ENCODE assay signal across 14 cellular contexts in genomic region chr1:145706282-145706681, GRCh38. TPM values are rescaled to one million over a fixed set of nuclear protein-coding genes. Genes with fewer than 3 reads are reported as not detected.
A peak's percentile ranks its signal among the peaks of the same experiment; 100 is the strongest.
DNase-seq lines count a peak whose midpoint lies in the region; ATAC-seq, FAIRE-seq and TF ChIP-seq lines count a peak whose summit lies in the region.
"Had no signal": no experiment of that assay in that cellular context is flagged by ENCODE, and none has a peak within 500 bp of the region (broad histone marks: within the 10 kb centered on the region; RNA-seq: fewer than 3 reads in every experiment).

No MANE protein-coding gene starts in this region.

- H3K9me3 Mint-ChIP-seq in activated CD8-positive, alpha-beta T cell treated with anti-CD3 and anti-CD28 coated beads for 36 hours = no peaks in the 10 kb centered on the region

- no peak for ATAC-seq in activated CD8-positive, alpha-beta T cell treated with anti-CD3 and anti-CD28 coated beads for 36 hours

- H3K4me2 ChIP-seq in keratinocyte (ENCODE audit: control insufficient read depth, extremely low read depth, insufficient read depth, low read depth, low read length) = peak overlapping the region; percentile 57

- intact Hi-C loops in activated CD8-positive, alpha-beta T cell treated with anti-CD3 and anti-CD28 coated beads for 36 hours (cut with micrococcal nuclease) = no loop called here

- H3K9ac ChIP-seq in keratinocyte (ENCODE audit: control insufficient read depth, extremely low read depth, insufficient read depth, low read length) = peak overlapping the region; percentile 43

- peak overlapping the region; percentile 62 for H3K27ac ChIP-seq in keratinocyte (ENCODE audit: control insufficient read depth, insufficient read depth, low read length)
- H3K27ac ChIP-seq: SJCRH30, thoracic aorta had no signal

- POLR2A ChIA-PET in activated CD8-positive, alpha-beta T cell treated with anti-CD3 and anti-CD28 coated beads for 36 hours (lab: Charles Lee) = no interaction called here

- no peaks in the 10 kb centered on the region for H3K9me3 ChIP-seq in keratinocyte (ENCODE audit: control insufficient read depth, low read depth, low read length)
- H3K9me3 ChIP-seq: SJCRH30, thoracic aorta had no signal

- no peaks in the 10 kb centered on the region for H3K27me3 Mint-ChIP-seq in activated CD8-positive, alpha-beta T cell treated with anti-CD3 and anti-CD28 coated beads for 36 hours

- H3K79me2 ChIP-seq in keratinocyte (ENCODE audit: control insufficient read depth, insufficient read depth, low read length) = no peaks in the 10 kb centered on the region

- H4K20me1 ChIP-seq in keratinocyte (ENCODE audit: control insufficient read depth, extremely low read depth, insufficient read depth, low read length) = no peaks in the 10 kb centered on the region

- peaks cover 20% of the 10 kb centered on the region for H3K4me1 ChIP-seq in keratinocyte (ENCODE audit: control insufficient read depth, extremely low read depth, insufficient read depth, low read length)

- H3K36me3 Mint-ChIP-seq in activated CD8-positive, alpha-beta T cell treated with anti-CD3 and anti-CD28 coated beads for 36 hours (ENCODE audit: low read depth) = no peaks in the 10 kb centered on the region

- no peaks in the 10 kb centered on the region for H3K36me3 ChIP-seq in keratinocyte (ENCODE audit: control insufficient read depth in 2 of 2, extremely low read depth in 1 of 2, insufficient read depth in 2 of 2, low read length in 2 of 2)
- H3K36me3 ChIP-seq: SJCRH30, thoracic aorta had no signal

- in situ Hi-C loops in ACHN (cut with HindIII; ENCODE audit: low pct_ligation_motif_present, low pct_unique_long_range_greater_than_20kb, low sequenced_read_pairs) = no loop called here

- peak; percentile 33 for DNase-seq in ACHN
- peak; percentile 83 for DNase-seq in HS-5 (ENCODE audit: low read depth)
- DNase-seq in astrocyte of the hippocampus (ENCODE audit: low read depth, low spot score) = peak; percentile 32
- peak; percentile 98 for DNase-seq in keratinocyte (ENCODE audit: low read depth, low spot score)
- no peak for DNase-seq in C1 segment of cervical spinal cord (lab: John Stamatoyannopoulos, UW)
- no peak for DNase-seq in D721Med (ENCODE audit: insufficient read length, low spot score)
- no peak for DNase-seq in activated CD8-positive, alpha-beta T cell treated with anti-CD3 and anti-CD28 coated beads for 36 hours
- DNase-seq in anterior cingulate cortex (lab: John Stamatoyannopoulos, UW) = no peak
- DNase-seq: activated CD8-positive, alpha-beta memory T cell treated with anti-CD3 and anti-CD28 coated beads for 24 hours; activated naive CD4-positive, alpha-beta T cell treated with Interleukin-2 at 50 U/mL for 16 hours; NCI-H1694 treated with DMSO at 0.1 percent for 48 hours; SJCRH30 had no signal

- FAIRE-seq in keratinocyte (lab: Jason Lieb, UNC) (peak; percentile 75), D721Med (lab: Jason Lieb, UNC) (no peak)
- FAIRE-seq: K562 had no signal

- H3K9me1 ChIP-seq in keratinocyte (ENCODE audit: control insufficient read depth, extremely low read depth, insufficient read depth, low read length) = no peaks in the 10 kb centered on the region

- H3K4me3 Mint-ChIP-seq in activated CD8-positive, alpha-beta T cell treated with anti-CD3 and anti-CD28 coated beads for 36 hours = no peak overlapping the region

- no peak overlapping the region for H2AFZ ChIP-seq in keratinocyte (ENCODE audit: control insufficient read depth, low read length)

- no peak overlapping the region for H3K4me3 ChIP-seq in keratinocyte (ENCODE audit: control insufficient read depth in 2 of 3, extremely low read depth in 1 of 3, insufficient read depth in 2 of 3, low read depth in 1 of 3, low read length in 3 of 3)
- H3K4me3 ChIP-seq: K562, SJCRH30, thoracic aorta had no signal

- no peak for TF ChIP-seq CTCF in keratinocyte (optimal IDR thresholded peaks at IDR 0.05 in 1 of 3, IDR thresholded peaks at IDR 0.05 in 1 of 3, conservative IDR thresholded peaks at IDR 0.05 in 1 of 3; ENCODE audit: extremely low read depth in 1 of 3, insufficient read depth in 2 of 3, low read length in 3 of 3)
- TF ChIP-seq CTCF in D721Med (IDR thresholded peaks at IDR 0.05; ENCODE audit: insufficient read depth, missing control alignments) = no peak
- no peak for TF ChIP-seq CTCF in activated CD8-positive, alpha-beta T cell treated with anti-CD3 and anti-CD28 coated beads for 36 hours (IDR thresholded peaks at IDR 0.05)

- no peak overlapping the region for H3K27ac Mint-ChIP-seq in activated CD8-positive, alpha-beta T cell treated with anti-CD3 and anti-CD28 coated beads for 36 hours

- no peaks in the 10 kb centered on the region for H3K4me1 Mint-ChIP-seq in activated CD8-positive, alpha-beta T cell treated with anti-CD3 and anti-CD28 coated beads for 36 hours (ENCODE audit: low read depth)

- dilution Hi-C loops in keratinocyte (cut with MboI; ENCODE audit: extremely low pct_ligation_motif_present, low sequenced_read_pairs) = no loop called here

- H3K27me3 ChIP-seq in keratinocyte (ENCODE audit: control insufficient read depth, extremely low read depth, insufficient read depth, low read length) = no peaks in the 10 kb centered on the region
- H3K27me3 ChIP-seq: SJCRH30 had no signal

- CTCF ChIA-PET in activated CD8-positive, alpha-beta T cell treated with anti-CD3 and anti-CD28 coated beads for 36 hours (lab: Charles Lee) = interaction anchor here (2.6 kb wide), 1 partner anchor 15 kb away, joined by 15 read pairs; no protein-coding TSS in a partner anchor

RNA-seq across cellular contexts. Expression of gene PDZK1, which starts 0.9 kb away (rescaled TPM):
- polyA plus RNA-seq in keratinocyte = 0.08 to 0.21 TPM (median 0.15 TPM) in 3 replicates
- polyA plus RNA-seq in keratinocyte (2011; ENCODE audit: low read depth) = 0.75 TPM
- polyA plus RNA-seq in keratinocyte (2011; cell fraction: cytosol; rRNA removed) = 0.22 and 0.27 TPM in 2 replicates
- 0.45 and 0.97 TPM in 2 replicates for polyA plus RNA-seq in keratinocyte (2011; cell fraction: nucleus; rRNA removed)
- polyA plus RNA-seq in keratinocyte (2012; ENCODE audit: low replicate concordance) = 0.34 and 0.35 TPM in 2 replicates
- not detected in 3 replicates for polyA minus RNA-seq in keratinocyte
- polyA minus RNA-seq in keratinocyte (2011; cell fraction: cytosol; rRNA and poly(A)+ RNA removed) = not detected
- not detected in 2 replicates for polyA minus RNA-seq in keratinocyte (2011; cell fraction: nucleus; rRNA and poly(A)+ RNA removed)
- total RNA-seq in activated CD8-positive, alpha-beta T cell treated with anti-CD3 and anti-CD28 coated beads for 36 hours = not detected

RNA-seq across cellular contexts. Expression of gene CD160, which starts 13.0 kb away (rescaled TPM):
- polyA plus RNA-seq in keratinocyte = not detected in 3 replicates
- polyA plus RNA-seq in keratinocyte (2011; ENCODE audit: low read depth) = not detected
- not detected in 2 replicates for polyA plus RNA-seq in keratinocyte (2011; cell fraction: cytosol; rRNA removed)
- not detected in 2 replicates for polyA plus RNA-seq in keratinocyte (2011; cell fraction: nucleus; rRNA removed)
- 0.06 and 0.56 TPM in 2 replicates for polyA plus RNA-seq in keratinocyte (2012; ENCODE audit: low replicate concordance)
- not detected in 3 replicates for polyA minus RNA-seq in keratinocyte
- not detected for polyA minus RNA-seq in keratinocyte (2011; cell fraction: cytosol; rRNA and poly(A)+ RNA removed)
- not detected in 2 replicates for polyA minus RNA-seq in keratinocyte (2011; cell fraction: nucleus; rRNA and poly(A)+ RNA removed)
- total RNA-seq in activated CD8-positive, alpha-beta T cell treated with anti-CD3 and anti-CD28 coated beads for 36 hours = 10 to 100 TPM; 13.6 to 16.9 TPM
- total RNA-seq: K562, SJCRH30 had no signal

Comparison
In these comparisons a context has a peak if more than half of its experiments do, and no peak if none do; other contexts are left out.
1. DNase-seq: peak in ACHN (single experiment), HS-5 (single experiment), astrocyte of the hippocampus (single experiment) and keratinocyte (single experiment); none in C1 segment of cervical spinal cord (0 of 14), D721Med (single experiment), activated CD8-positive, alpha-beta T cell treated with anti-CD3 and anti-CD28 coated beads for 36 hours (single experiment) and anterior cingulate cortex (0 of 58).